15 cellular contexts compared by ENCODE assay signal in the genomic region with DNA sequence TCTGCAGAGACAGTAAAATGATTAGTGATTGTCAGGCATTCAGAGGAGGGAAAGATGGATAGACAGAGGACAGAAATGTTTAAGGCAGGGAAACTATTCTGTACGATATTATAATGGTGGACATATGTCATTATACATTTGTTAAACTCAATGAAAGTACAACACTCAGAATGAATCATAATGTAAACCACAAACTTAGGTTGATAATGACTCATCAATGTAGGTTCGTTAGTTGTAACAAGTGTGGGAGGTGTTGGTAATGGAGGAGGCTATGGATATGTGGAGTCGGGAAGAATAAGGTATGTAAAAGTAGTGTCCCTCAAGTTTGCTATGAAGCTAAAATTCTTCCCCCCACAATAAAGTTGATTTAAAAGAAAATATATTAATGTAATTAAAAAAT.
A peak's percentile ranks its signal among the peaks of the same experiment; 100 is the strongest.
DNase-seq lines count a peak whose midpoint lies in the region; ATAC-seq and TF ChIP-seq lines count a peak whose summit lies in the region.
"Had no signal": no experiment of that assay in that cellular context is flagged by ENCODE, and none has a peak within 500 bp of the region (broad histone marks: within the 10 kb centered on the region; RNA-seq: fewer than 3 reads in every experiment).

No MANE protein-coding gene starts in this region.

- no peaks in the 10 kb centered on the region for H3K4me1 ChIP-seq in IMR-90 (ENCODE audit: control insufficient read depth, insufficient read depth, low read length)
- no peaks in the 10 kb centered on the region for H3K4me1 ChIP-seq in heart left ventricle
- H3K4me1 ChIP-seq: Peyer's patch had no signal

- H3K27me3 ChIP-seq in IMR-90 (ENCODE audit: control insufficient read depth, insufficient read depth, low read length) (no peaks in the 10 kb centered on the region), heart left ventricle (no peaks in the 10 kb centered on the region), WERI-Rb-1 (ENCODE audit: insufficient read depth, low read depth, severe bottlenecking) (no peaks in the 10 kb centered on the region)
- H3K27me3 ChIP-seq: Peyer's patch had no signal

- no peak overlapping the region for H3K4ac ChIP-seq in IMR-90 (ENCODE audit: low read depth, low read length)

- H3K27ac Mint-ChIP-seq in activated naive CD4-positive, alpha-beta T cell treated with anti-CD3 and anti-CD28 coated beads for 36 hours, result no peak overlapping the region
- H3K27ac Mint-ChIP-seq: effector memory CD8-positive, alpha-beta T cell; memory B cell had no signal

- H2BK20ac ChIP-seq in IMR-90 (ENCODE audit: low read depth, low read length), result no peak overlapping the region

- peaks cover 9% of the 10 kb centered on the region for H3K9me3 Mint-ChIP-seq in activated naive CD4-positive, alpha-beta T cell treated with anti-CD3 and anti-CD28 coated beads for 36 hours

- no peak for TF ChIP-seq POLR2A in IMR-90 (IDR thresholded peaks at IDR 0.05; ENCODE audit: low read depth, low read length)
- TF ChIP-seq POLR2A in heart left ventricle (IDR thresholded peaks at IDR 0.05), result no peak

- 0 out of 2 replicates have a peak overlapping the region, but pooled peaks have one; percentile 63 for H3K14ac ChIP-seq in IMR-90 (replicated peaks; ENCODE audit: low read depth, low read length)

- H3K27me3 Mint-ChIP-seq in activated naive CD4-positive, alpha-beta T cell treated with anti-CD3 and anti-CD28 coated beads for 36 hours (ENCODE audit: low read depth), result no peaks in the 10 kb centered on the region
- H3K27me3 Mint-ChIP-seq: effector memory CD8-positive, alpha-beta T cell; memory B cell had no signal

- H2AK9ac ChIP-seq in IMR-90 (replicated peaks; ENCODE audit: low read depth, low read length, poor library complexity), result no peak overlapping the region

- no peak overlapping the region for H3K27ac ChIP-seq in IMR-90 (ENCODE audit: insufficient read depth, low read length)
- H3K27ac ChIP-seq in heart left ventricle, result no peak overlapping the region
- H3K27ac ChIP-seq in WERI-Rb-1, result no peak overlapping the region
- H3K27ac ChIP-seq: Peyer's patch had no signal

- H3K4me3 ChIP-seq in IMR-90 (ENCODE audit: insufficient read depth, low read depth, low read length) (no peak overlapping the region), astrocyte of the cerebellum (ENCODE audit: low read depth, low read length) (no peak overlapping the region), heart left ventricle (no peak overlapping the region), WERI-Rb-1 (ENCODE audit: low read depth, low read length) (no peak overlapping the region)
- H3K4me3 ChIP-seq: Peyer's patch had no signal

- H3K4me1 Mint-ChIP-seq in activated naive CD4-positive, alpha-beta T cell treated with anti-CD3 and anti-CD28 coated beads for 36 hours (ENCODE audit: low read depth), result no peaks in the 10 kb centered on the region
- H3K4me1 Mint-ChIP-seq: memory B cell had no signal

- no peak for TF ChIP-seq CTCF in IMR-90 (conservative IDR thresholded peaks at IDR 0.05; ENCODE audit: low read depth, low read length)
- no peak for TF ChIP-seq CTCF in astrocyte of the cerebellum (IDR thresholded peaks at IDR 0.05; ENCODE audit: low read depth, low read length, missing control alignments)
- TF ChIP-seq CTCF in heart left ventricle (IDR thresholded peaks at IDR 0.05), result no peak
- no peak for TF ChIP-seq CTCF in WERI-Rb-1 (IDR thresholded peaks at IDR 0.05; ENCODE audit: low read depth, low read length)

- no TSS peak for BruUV-seq in IMR-90 (replicated peaks; lab: Mats Ljungman, UMichigan)

- peak; percentile 68 for ATAC-seq in GM21526 (IDR thresholded peaks at IDR 0.05; ENCODE audit: low FRiP score, unreplicated experiment)
- no peak for ATAC-seq in IMR-90 (ENCODE audit: low read depth)
- no peak for ATAC-seq in heart left ventricle
- ATAC-seq: effector memory CD8-positive, alpha-beta T cell had no signal

- H2BK5ac ChIP-seq in IMR-90 (ENCODE audit: low read depth, low read length, poor library complexity, severe bottlenecking), result no peak overlapping the region

- no peak overlapping the region for H3K56ac ChIP-seq in IMR-90 (ENCODE audit: extremely low read depth, insufficient read depth, low read length)

- in situ Hi-C loops in IMR-90 (cut with MboI; ENCODE audit: low sequenced_read_pairs), result no loop called here
- in situ Hi-C loops in astrocyte of the cerebellum (cut with HindIII; ENCODE audit: low sequenced_read_pairs), result no loop called here

- DNase-seq in COLO829 (ENCODE audit: low spot score) (peak; percentile 8), IMR-90 (peak; percentile 75), astrocyte of the cerebellum (ENCODE audit: low read depth) (peak; percentile 12), heart left ventricle (no peak), NCI-H2107 (lab: John Stamatoyannopoulos, UW) (no peak), WERI-Rb-1 (no peak)
- DNase-seq in activated naive CD4-positive, alpha-beta T cell treated with anti-CD3 and anti-CD28 coated beads for 36 hours, result no peak
- DNase-seq: activated CD8-positive, alpha-beta memory T cell treated with anti-CD3 and anti-CD28 coated beads, Interleukin-2, amount 50 U/mL, for 4 hours; amygdala; effector memory CD8-positive, alpha-beta T cell; NCI-H187 treated with DMSO at 0.1 percent for 48 hours; occipital lobe; Peyer's patch had no signal

- H4K20me1 ChIP-seq in IMR-90 (ENCODE audit: insufficient read depth, low read length), result no peaks in the 10 kb centered on the region

- H3K9ac ChIP-seq in IMR-90 (ENCODE audit: low read depth, low read length), result no peak overlapping the region

- no peak overlapping the region for H4K8ac ChIP-seq in IMR-90 (ENCODE audit: low read depth in 2 of 2, low read length in 2 of 2)

- dilution Hi-C loops in IMR-90 (cut with HindIII; ENCODE audit: low sequenced_read_pairs, unreplicated experiment), result no loop called here

- CTCF ChIA-PET in IMR-90 (lab: Yijun Ruan, JAX), result no interaction called here
- CTCF ChIA-PET in activated naive CD4-positive, alpha-beta T cell treated with anti-CD3 and anti-CD28 coated beads for 36 hours (lab: Charles Lee), result no interaction called here

- H2BK120ac ChIP-seq in IMR-90 (ENCODE audit: low read depth, low read length), result no peak overlapping the region

- H3K4me3 Mint-ChIP-seq in activated naive CD4-positive, alpha-beta T cell treated with anti-CD3 and anti-CD28 coated beads for 36 hours, result no peak overlapping the region
- H3K4me3 Mint-ChIP-seq: effector memory CD8-positive, alpha-beta T cell; memory B cell had no signal

- H4K91ac ChIP-seq in IMR-90 (ENCODE audit: insufficient read depth, low read depth, low read length), result no peak overlapping the region

- H3K4me2 ChIP-seq in IMR-90 (ENCODE audit: low read depth, low read length), result no peak overlapping the region

- no peak overlapping the region for H2AK5ac ChIP-seq in IMR-90 (ENCODE audit: low read depth, low read length)

- no peak overlapping the region for H3K18ac ChIP-seq in IMR-90 (ENCODE audit: low read depth, low read length)

- no peaks in the 10 kb centered on the region for H3K9me1 ChIP-seq in IMR-90 (ENCODE audit: insufficient read depth, low read length)

- no peaks in the 10 kb centered on the region for H3K79me1 ChIP-seq in IMR-90 (ENCODE audit: low read depth in 1 of 2, low read length in 2 of 2)

- no peak overlapping the region for H4K5ac ChIP-seq in IMR-90 (ENCODE audit: low read depth, low read length)

- H3K36me3 ChIP-seq in IMR-90 (ENCODE audit: control insufficient read depth, insufficient read depth, low read length), result no peaks in the 10 kb centered on the region
- H3K36me3 ChIP-seq in heart left ventricle, result no peaks in the 10 kb centered on the region
- H3K36me3 ChIP-seq in WERI-Rb-1, result no peaks in the 10 kb centered on the region
- H3K36me3 ChIP-seq: Peyer's patch had no signal

- WGBS in IMR-90 (ENCODE audit: extremely low coverage in 2 of 2, insufficient read length in 1 of 2), 2 experiments, result no CpG with 5 or more reads among the region's 3 CpGs
- 75 to 91% (median 85%) methylated on average over 3 of the region's 3 CpGs for WGBS in heart left ventricle, 4 donors

- intact Hi-C loops in IMR-90 (cut with micrococcal nuclease), result no loop called here
- intact Hi-C loops in heart left ventricle (cut with DNase I), result no loop called here
- intact Hi-C loops in activated naive CD4-positive, alpha-beta T cell treated with anti-CD3 and anti-CD28 coated beads for 36 hours (cut with micrococcal nuclease), result no loop called here

- H3K9me3 ChIP-seq in IMR-90 (ENCODE audit: control insufficient read depth, insufficient read depth, low read length) (no peaks in the 10 kb centered on the region), heart left ventricle (peaks cover 0 to 13% (median 0%) of the 10 kb centered on the region in 12 donors), WERI-Rb-1 (ENCODE audit: severe bottlenecking) (no peaks in the 10 kb centered on the region)
- H3K9me3 ChIP-seq: Peyer's patch had no signal

- H2AFZ ChIP-seq in IMR-90 (replicated peaks; ENCODE audit: low read length, poor library complexity), result no peak overlapping the region

- POLR2A ChIA-PET in IMR-90 (lab: Charles Lee; ENCODE audit: unreplicated experiment), result no interaction called here

- H3K23ac ChIP-seq in IMR-90 (ENCODE audit: low read depth, low read length), result no peak overlapping the region

- TF ChIP-seq RAD21 in IMR-90 (IDR thresholded peaks at IDR 0.05; ENCODE audit: low read length), result no peak

- no peak overlapping the region for H2BK15ac ChIP-seq in IMR-90 (ENCODE audit: low read depth, low read length)

- H3K36me3 Mint-ChIP-seq in activated naive CD4-positive, alpha-beta T cell treated with anti-CD3 and anti-CD28 coated beads for 36 hours (ENCODE audit: low read depth), result no peaks in the 10 kb centered on the region
- H3K36me3 Mint-ChIP-seq: memory B cell had no signal

TF ChIP-seq in IMR-90, 13 proteins besides CTCF, POLR2A, EP300 and RAD21 (continues in another document):
- TF ChIP-seq MAZ (IDR thresholded peaks at IDR 0.05; ENCODE audit: borderline replicate concordance, low read depth, low read length) (no peak), MAFK (IDR thresholded peaks at IDR 0.05; ENCODE audit: low read depth, low read length) (no peak), CEBPB (IDR thresholded peaks at IDR 0.05; ENCODE audit: low read depth, low read length) (no peak), RFX5 (IDR thresholded peaks at IDR 0.05; ENCODE audit: low read depth, low read length) (no peak), SMC3 (IDR thresholded peaks at IDR 0.05; ENCODE audit: low read depth, low read length) (no peak), RCOR1 (IDR thresholded peaks at IDR 0.05; ENCODE audit: insufficient replicate concordance, low read length) (no peak), NFE2L2 (IDR thresholded peaks at IDR 0.05; ENCODE audit: low read depth, low read length) (no peak), FOS (IDR thresholded peaks at IDR 0.05; ENCODE audit: low read depth, low read length) (peak; percentile 89)
- TF ChIP-seq, protein P1, sequence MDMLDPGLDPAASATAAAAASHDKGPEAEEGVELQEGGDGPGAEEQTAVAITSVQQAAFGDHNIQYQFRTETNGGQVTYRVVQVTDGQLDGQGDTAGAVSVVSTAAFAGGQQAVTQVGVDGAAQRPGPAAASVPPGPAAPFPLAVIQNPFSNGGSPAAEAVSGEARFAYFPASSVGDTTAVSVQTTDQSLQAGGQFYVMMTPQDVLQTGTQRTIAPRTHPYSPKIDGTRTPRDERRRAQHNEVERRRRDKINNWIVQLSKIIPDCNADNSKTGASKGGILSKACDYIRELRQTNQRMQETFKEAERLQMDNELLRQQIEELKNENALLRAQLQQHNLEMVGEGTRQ (IDR thresholded peaks at IDR 0.05; ENCODE audit: low read depth, low read length), result no peak

Comparison
In these comparisons a context has a peak if more than half of its experiments do, and no peak if none do; other contexts are left out.
1. DNase-seq: peak in COLO829 (single experiment), IMR-90 (single experiment) and astrocyte of the cerebellum (single experiment); none in heart left ventricle (0 of 5), NCI-H2107 (single experiment), WERI-Rb-1 (single experiment) and activated naive CD4-positive, alpha-beta T cell treated with anti-CD3 and anti-CD28 coated beads for 36 hours (single experiment).